In the genomic region with DNA sequence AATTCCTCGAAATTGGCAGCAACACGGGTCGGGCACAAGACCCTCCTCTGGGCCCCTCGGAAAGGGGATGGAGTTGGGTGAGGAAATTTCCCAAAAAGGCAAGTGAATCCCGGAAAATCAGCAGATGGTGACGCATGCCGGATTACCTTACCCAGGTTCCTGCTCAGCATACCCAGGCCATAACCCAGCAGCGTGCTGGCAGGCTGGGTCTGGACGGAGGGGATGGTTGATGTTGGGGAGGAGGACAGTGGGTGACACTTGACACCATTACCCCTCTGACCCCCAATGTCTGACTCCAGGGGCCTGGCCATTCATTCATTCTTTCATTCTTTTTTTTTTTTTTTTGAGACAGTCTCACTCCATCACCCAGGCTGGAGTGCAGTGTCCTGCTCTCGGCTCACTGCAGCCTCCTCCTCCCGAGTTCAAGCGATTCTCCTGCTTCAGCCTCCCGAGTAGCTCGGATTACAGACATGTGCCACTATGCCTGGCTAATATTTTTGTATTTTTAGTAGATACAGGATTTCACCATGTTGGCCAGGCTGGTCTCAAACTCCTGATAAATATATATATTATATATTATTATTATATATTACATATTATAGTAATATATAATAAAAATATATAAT, we compare ENCODE assay signal across 8 cellular contexts. TPM values are rescaled to one million over a fixed set of nuclear protein-coding genes. Genes with fewer than 3 reads are reported as not detected.
DNase-seq lines count a peak whose midpoint lies in the region; ATAC-seq and TF ChIP-seq lines count a peak whose summit lies in the region.

No MANE protein-coding gene starts in this region.

- H3K4me1 ChIP-seq in GM23338 (ENCODE audit: insufficient read depth) (peaks cover 3% of the 10 kb centered on the region; the same call in 1 of the 2 replicates), endocrine pancreas (ENCODE audit: control insufficient read depth, insufficient read depth, low read length) (no peaks in the 10 kb centered on the region), muscle layer of duodenum (ENCODE audit: control insufficient read depth in 1 of 2, insufficient read depth in 2 of 2, low read length in 2 of 2) (peaks cover 0 to 21% of the 10 kb centered on the region in 2 donors)

- H3F3A ChIP-seq in GM23338 (replicated peaks; ENCODE audit: low read depth): no peaks in the 10 kb centered on the region; the same call in 1 of the 2 replicates

- H3K79me2 ChIP-seq in GM23338 (replicated peaks; ENCODE audit: insufficient read depth): peaks cover 11% of the 10 kb centered on the region

- peaks cover 15% of the 10 kb centered on the region for H3K27me3 ChIP-seq in GM23338 (ENCODE audit: insufficient read depth)
- no peaks in the 10 kb centered on the region for H3K27me3 ChIP-seq in endocrine pancreas (ENCODE audit: control insufficient read depth, insufficient read depth, low read length)
- H3K27me3 ChIP-seq in muscle layer of duodenum (ENCODE audit: low read depth, low read length): no peaks in the 10 kb centered on the region

- no peaks in the 10 kb centered on the region for H4K20me1 ChIP-seq in GM23338 (replicated peaks; ENCODE audit: insufficient read depth)

- peak overlapping the region; percentile 90 for H2AFZ ChIP-seq in GM23338

- TF ChIP-seq CTCF in GM23338 (conservative IDR thresholded peaks at IDR 0.05; ENCODE audit: low read depth in 2 of 2): no peak

- peak overlapping the region; percentile 91 for H3K4me3 Mint-ChIP-seq in GM23338

- peaks cover 9% of the 10 kb centered on the region; the same call in 1 of the 3 replicates for H3K36me3 Mint-ChIP-seq in GM23338 (ENCODE audit: low read depth)

- peak overlapping the region; percentile 73 for H3K9ac ChIP-seq in endocrine pancreas (ENCODE audit: control insufficient read depth, insufficient read depth, low read length)

- H3K9me3 Mint-ChIP-seq in GM23338: no peaks in the 10 kb centered on the region; the same call in 2 of the 3 replicates

- peaks cover 7% of the 10 kb centered on the region; the same call in 1 of the 2 replicates for H3K36me3 ChIP-seq in GM23338 (ENCODE audit: insufficient read depth)
- H3K36me3 ChIP-seq in endocrine pancreas (ENCODE audit: control insufficient read depth, insufficient read depth, low read length): no peaks in the 10 kb centered on the region
- peaks cover 0 to 1% of the 10 kb centered on the region in 2 donors for H3K36me3 ChIP-seq in muscle layer of duodenum (ENCODE audit: control insufficient read depth in 1 of 2, insufficient read depth in 2 of 2, low read length in 2 of 2)

- peaks cover 4% of the 10 kb centered on the region; the same call in 2 of the 3 replicates for H3K4me1 Mint-ChIP-seq in GM23338

- H3K27me3 Mint-ChIP-seq in GM23338 (ENCODE audit: insufficient read depth, low read depth, poor library complexity): peaks cover 9% of the 10 kb centered on the region

- no peaks in the 10 kb centered on the region for H3K9me2 ChIP-seq in GM23338 (ENCODE audit: insufficient read depth)

- H3K27ac ChIP-seq in GM23338 (ENCODE audit: low read depth): no peak overlapping the region
- peak overlapping the region; percentile 60 for H3K27ac ChIP-seq in muscle layer of duodenum (ENCODE audit: low read length)

- H3K4me3 ChIP-seq in GM23338 (peak overlapping the region; percentile 93), endocrine pancreas (ENCODE audit: control insufficient read depth, insufficient read depth, low read length) (peak overlapping the region; percentile 26), muscle layer of duodenum (ENCODE audit: low read depth in 1 of 2, low read length in 2 of 2) (peak overlapping the region; percentile 68 to 93)

- H3K4me2 ChIP-seq in GM23338: peak overlapping the region; percentile 88

- no peaks in the 10 kb centered on the region for H3K9me3 ChIP-seq in endocrine pancreas (ENCODE audit: control insufficient read depth, low read length)
- no peaks in the 10 kb centered on the region for H3K9me3 ChIP-seq in muscle layer of duodenum (ENCODE audit: control insufficient read depth in 1 of 2, low read length in 2 of 2)

- peak overlapping the region; percentile 56; the same call in 1 of the 2 replicates for H3K27ac Mint-ChIP-seq in GM23338

- DNase-seq in AG20443 (ENCODE audit: low spot score) (peak; percentile 54), GM23338 (ENCODE audit: low spot score) (peak; percentile 79), SHP77 treated with DMSO at 0.1 percent for 48 hours (lab: John Stamatoyannopoulos, UW) (peak; percentile 16), hippocampal formation (lab: John Stamatoyannopoulos, UW) (no peak)

- ATAC-seq in GM23338 (peak; percentile 74), HG03439 (IDR thresholded peaks at IDR 0.05; ENCODE audit: unreplicated experiment) (no peak), HG02885 (IDR thresholded peaks at IDR 0.05; ENCODE audit: poor library complexity, unreplicated experiment) (no peak)

TF ChIP-seq in GM23338, 12 proteins besides CTCF, POLR2A, EP300 and RAD21:
- TF ChIP-seq CREB1 (CRISPR knock-in tag; IDR thresholded peaks at IDR 0.05; ENCODE audit: low read depth) (0 out of 2 replicates have a peak, but pooled peaks have one; percentile 23), ZNF114 (CRISPR knock-in tag; IDR thresholded peaks at IDR 0.05) (no peak), JUNB (IDR thresholded peaks at IDR 0.05; ENCODE audit: unreplicated experiment) (no peak), STAT1 (IDR thresholded peaks at IDR 0.05; ENCODE audit: unreplicated experiment) (no peak), POLR2AphosphoS5 (IDR thresholded peaks at IDR 0.05; ENCODE audit: low read depth) (no peak)
- TF ChIP-seq, protein P1, sequence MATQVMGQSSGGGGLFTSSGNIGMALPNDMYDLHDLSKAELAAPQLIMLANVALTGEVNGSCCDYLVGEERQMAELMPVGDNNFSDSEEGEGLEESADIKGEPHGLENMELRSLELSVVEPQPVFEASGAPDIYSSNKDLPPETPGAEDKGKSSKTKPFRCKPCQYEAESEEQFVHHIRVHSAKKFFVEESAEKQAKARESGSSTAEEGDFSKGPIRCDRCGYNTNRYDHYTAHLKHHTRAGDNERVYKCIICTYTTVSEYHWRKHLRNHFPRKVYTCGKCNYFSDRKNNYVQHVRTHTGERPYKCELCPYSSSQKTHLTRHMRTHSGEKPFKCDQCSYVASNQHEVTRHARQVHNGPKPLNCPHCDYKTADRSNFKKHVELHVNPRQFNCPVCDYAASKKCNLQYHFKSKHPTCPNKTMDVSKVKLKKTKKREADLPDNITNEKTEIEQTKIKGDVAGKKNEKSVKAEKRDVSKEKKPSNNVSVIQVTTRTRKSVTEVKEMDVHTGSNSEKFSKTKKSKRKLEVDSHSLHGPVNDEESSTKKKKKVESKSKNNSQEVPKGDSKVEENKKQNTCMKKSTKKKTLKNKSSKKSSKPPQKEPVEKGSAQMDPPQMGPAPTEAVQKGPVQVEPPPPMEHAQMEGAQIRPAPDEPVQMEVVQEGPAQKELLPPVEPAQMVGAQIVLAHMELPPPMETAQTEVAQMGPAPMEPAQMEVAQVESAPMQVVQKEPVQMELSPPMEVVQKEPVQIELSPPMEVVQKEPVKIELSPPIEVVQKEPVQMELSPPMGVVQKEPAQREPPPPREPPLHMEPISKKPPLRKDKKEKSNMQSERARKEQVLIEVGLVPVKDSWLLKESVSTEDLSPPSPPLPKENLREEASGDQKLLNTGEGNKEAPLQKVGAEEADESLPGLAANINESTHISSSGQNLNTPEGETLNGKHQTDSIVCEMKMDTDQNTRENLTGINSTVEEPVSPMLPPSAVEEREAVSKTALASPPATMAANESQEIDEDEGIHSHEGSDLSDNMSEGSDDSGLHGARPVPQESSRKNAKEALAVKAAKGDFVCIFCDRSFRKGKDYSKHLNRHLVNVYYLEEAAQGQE (IDR thresholded peaks at IDR 0.05; ENCODE audit: unreplicated experiment): no peak

RNA-seq across cellular contexts. Expression of a gene that starts 0.8 kb away (rescaled TPM):
- 15.0 and 19.0 TPM in 2 replicates for total RNA-seq in GM23338 (2014; rRNA removed; shearing (Covaris generic))
- polyA plus RNA-seq in GM23338 (2016; fragmentation: Nextera tagmentation; extraction: Ambion mirVana): 3.6 and 4.8 TPM in 2 replicates

RNA-seq across cellular contexts. Expression of a gene that starts 26.8 kb away (rescaled TPM):
- 0.16 and 0.38 TPM in 2 replicates for total RNA-seq in GM23338 (2014; rRNA removed; shearing (Covaris generic))
- 0.56 and 0.76 TPM in 2 replicates for polyA plus RNA-seq in GM23338 (2016; fragmentation: Nextera tagmentation; extraction: Ambion mirVana)

RNA-seq across cellular contexts. Expression of a gene that starts 31.1 kb away (rescaled TPM):
- not detected in 2 replicates for total RNA-seq in GM23338 (2014; rRNA removed; shearing (Covaris generic))
- polyA plus RNA-seq in GM23338 (2016; fragmentation: Nextera tagmentation; extraction: Ambion mirVana): not detected in 2 replicates

RNA-seq across cellular contexts. Expression of a gene that starts 54.4 kb away (rescaled TPM):
- total RNA-seq in GM23338 (2014; rRNA removed; shearing (Covaris generic)): not detected in 2 replicates
- polyA plus RNA-seq in GM23338 (2016; fragmentation: Nextera tagmentation; extraction: Ambion mirVana): not detected in 2 replicates

Comparison
In these comparisons a context has a peak if more than half of its experiments do, and no peak if none do; other contexts are left out.
1. DNase-seq: peak in AG20443 (single experiment), GM23338 (single experiment) and SHP77 treated with DMSO at 0.1 percent for 48 hours (single experiment); none in hippocampal formation (0 of 2).
2. H3K4me3 ChIP-seq: peak in every context shown above with its lines; median percentile 93 in GM23338; 80 in muscle layer of duodenum; 26 in endocrine pancreas.